ENCODE assay signal across 18 cellular contexts in genomic region chr14:104180561-104181165, GRCh38. TPM values are rescaled to one million over a fixed set of nuclear protein-coding genes. Genes with fewer than 3 reads are reported as not detected.
"Had no signal": no experiment of that assay in that cellular context is flagged by ENCODE, and none has a peak within 500 bp of the region (broad histone marks: within the 10 kb centered on the region; RNA-seq: fewer than 3 reads in every experiment).

No MANE protein-coding gene starts in this region.

- H3K4me1 ChIP-seq: colonic mucosa, prostate gland, sigmoid colon had no signal

- H3K27ac Mint-ChIP-seq: dendritic cell treated with granulocyte-macrophage colony-stimulating factor and Interleukin-4, amounts not matched to agents 40 ng/mL and 50 ng/mL, for 4 days; natural killer cell; stimulated activated effector memory CD8-positive, alpha-beta T cell treated with anti-CD3 and anti-CD28 coated beads, Interleukin-12 subunit alpha, Interleukin-12 subunit beta, amount 100 ng/mL, for 72 hours had no signal

- H3K27me3 ChIP-seq: colonic mucosa, right atrium auricular region, thyroid gland, vagina had no signal

- ATAC-seq: left ventricle myocardium superior; lower lobe of right lung; natural killer cell; stimulated activated effector memory CD8-positive, alpha-beta T cell treated with anti-CD3 and anti-CD28 coated beads, Interleukin-12 subunit alpha, Interleukin-12 subunit beta, amount 100 ng/mL, for 72 hours had no signal

- H3K4me3 Mint-ChIP-seq: dendritic cell treated with granulocyte-macrophage colony-stimulating factor and Interleukin-4, amounts not matched to agents 40 ng/mL and 50 ng/mL, for 4 days; natural killer cell; stimulated activated effector memory CD8-positive, alpha-beta T cell treated with anti-CD3 and anti-CD28 coated beads, Interleukin-12 subunit alpha, Interleukin-12 subunit beta, amount 100 ng/mL, for 72 hours had no signal

- H3K27me3 Mint-ChIP-seq: dendritic cell treated with granulocyte-macrophage colony-stimulating factor and Interleukin-4, amounts not matched to agents 40 ng/mL and 50 ng/mL, for 4 days had no signal

- H3K9me3 ChIP-seq: colonic mucosa, lower lobe of right lung, prostate gland, right atrium auricular region, sigmoid colon, stomach, thyroid gland, vagina had no signal

- H3K27ac ChIP-seq: colonic mucosa, lower lobe of right lung, prostate gland, right atrium auricular region, sigmoid colon, stomach, thyroid gland, vagina had no signal

- DNase-seq: colonic mucosa; effector CD8-positive, alpha-beta T cell; left ventricle myocardium superior; lower lobe of right lung; natural killer cell; sigmoid colon; stimulated activated CD4-positive, alpha-beta T cell treated with anti-CD3 and anti-CD28 coated beads, Interleukin-2, amount 100 ng/mL, for 24 hours; stimulated activated CD4-positive, alpha-beta T cell treated with anti-CD3 and anti-CD28 coated beads, Interleukin-4, amount 100 ng/mL, for 24 hours; stimulated activated naive CD4-positive, alpha-beta T cell treated with Interleukin-2 at 50 U/mL for 16 hours; stomach; thyroid gland; trophoblast cell had no signal

- H3K36me3 Mint-ChIP-seq: natural killer cell; stimulated activated effector memory CD8-positive, alpha-beta T cell treated with anti-CD3 and anti-CD28 coated beads, Interleukin-12 subunit alpha, Interleukin-12 subunit beta, amount 100 ng/mL, for 72 hours had no signal

- H3K4me3 ChIP-seq: colonic mucosa, lower lobe of right lung, prostate gland, right atrium auricular region, sigmoid colon, stomach, thyroid gland, vagina had no signal

- H3K9me3 Mint-ChIP-seq: dendritic cell treated with granulocyte-macrophage colony-stimulating factor and Interleukin-4, amounts not matched to agents 40 ng/mL and 50 ng/mL, for 4 days; natural killer cell; stimulated activated effector memory CD8-positive, alpha-beta T cell treated with anti-CD3 and anti-CD28 coated beads, Interleukin-12 subunit alpha, Interleukin-12 subunit beta, amount 100 ng/mL, for 72 hours had no signal

- H3K36me3 ChIP-seq: colonic mucosa, lower lobe of right lung, prostate gland, right atrium auricular region, sigmoid colon, stomach, thyroid gland had no signal

- H3K4me1 Mint-ChIP-seq: natural killer cell; stimulated activated effector memory CD8-positive, alpha-beta T cell treated with anti-CD3 and anti-CD28 coated beads, Interleukin-12 subunit alpha, Interleukin-12 subunit beta, amount 100 ng/mL, for 72 hours had no signal

RNA-seq across cellular contexts. Expression of gene KIF26A, which starts 42.3 kb away (rescaled TPM):
- total RNA-seq: mononuclear cell, natural killer cell had no signal
